ENCODE assay signal across 8 cellular contexts in genomic region chr4:80017125-80017854, GRCh38. TPM values are rescaled to one million over a fixed set of nuclear protein-coding genes. Genes with fewer than 3 reads are reported as not detected.
DNase-seq lines count a peak whose midpoint lies in the region; ATAC-seq, FAIRE-seq and TF ChIP-seq lines count a peak whose summit lies in the region.

No MANE protein-coding gene starts in this region.

- no peaks in the 10 kb centered on the region for H3K9me3 Mint-ChIP-seq in activated T-cell treated with anti-CD3 and anti-CD28 coated beads, Interleukin-2, amount 50 U/mL, for 72 hours
- H3K9me3 Mint-ChIP-seq in endodermal cell = no peaks in the 10 kb centered on the region

- H3K4me1 Mint-ChIP-seq in activated T-cell treated with anti-CD3 and anti-CD28 coated beads, Interleukin-2, amount 50 U/mL, for 72 hours (ENCODE audit: low read depth) = no peaks in the 10 kb centered on the region
- H3K4me1 Mint-ChIP-seq in endodermal cell = no peaks in the 10 kb centered on the region

- FAIRE-seq in urothelium cell line (lab: Jason Lieb, UNC) = no peak

- H3K9me3 ChIP-seq in endodermal cell (ENCODE audit: control insufficient read depth, low read length) (no peaks in the 10 kb centered on the region), right lobe of liver (no peaks in the 10 kb centered on the region)

- no peaks in the 10 kb centered on the region for H3K4me1 ChIP-seq in endodermal cell (ENCODE audit: control insufficient read depth, insufficient read depth, low read length)
- H3K4me1 ChIP-seq in right lobe of liver = no peaks in the 10 kb centered on the region

- H3K36me3 ChIP-seq in endodermal cell (ENCODE audit: control insufficient read depth, insufficient read depth, low read length) (no peaks in the 10 kb centered on the region), right lobe of liver (peaks cover 0 to 51% (median 9%) of the 10 kb centered on the region in 4 donors)

- H3K27me3 Mint-ChIP-seq in activated T-cell treated with anti-CD3 and anti-CD28 coated beads, Interleukin-2, amount 50 U/mL, for 72 hours (ENCODE audit: low read depth) = no peaks in the 10 kb centered on the region
- no peaks in the 10 kb centered on the region for H3K27me3 Mint-ChIP-seq in endodermal cell (ENCODE audit: insufficient read depth)

- DNase-seq in activated T-cell treated with anti-CD3 and anti-CD28 coated beads, Interleukin-2, amount 50 U/mL, for 72 hours = no peak
- DNase-seq in activated T-cell treated with anti-CD3 and anti-CD28 coated beads for 4 hours (no peak), LHCN-M2 (ENCODE audit: low read depth) (peak; percentile 84), urothelium cell line (ENCODE audit: low spot score) (peak; percentile 51), endodermal cell (no peak), right lobe of liver (no peak)
- peak; percentile 29 for DNase-seq in central memory CD4-positive, alpha-beta T cell

- TF ChIP-seq CTCF in endodermal cell (conservative IDR thresholded peaks at IDR 0.05) (no peak), right lobe of liver (IDR thresholded peaks at IDR 0.05) (no peak)

- H3K4me3 ChIP-seq in endodermal cell (ENCODE audit: low read length) (no peak overlapping the region), right lobe of liver (no peak overlapping the region)

- H3K4me3 Mint-ChIP-seq in activated T-cell treated with anti-CD3 and anti-CD28 coated beads, Interleukin-2, amount 50 U/mL, for 72 hours = no peak overlapping the region
- no peak overlapping the region for H3K4me3 Mint-ChIP-seq in endodermal cell

- H3K27me3 ChIP-seq in endodermal cell (ENCODE audit: control insufficient read depth, insufficient read depth, low read length, poor library complexity, severe bottlenecking) (peaks cover 7% of the 10 kb centered on the region), right lobe of liver (no peaks in the 10 kb centered on the region)

- H3K27ac ChIP-seq in endodermal cell (ENCODE audit: low read depth, low read length) (no peak overlapping the region), right lobe of liver (no peak overlapping the region)

- H3K27ac Mint-ChIP-seq in activated T-cell treated with anti-CD3 and anti-CD28 coated beads, Interleukin-2, amount 50 U/mL, for 72 hours = no peak overlapping the region
- H3K27ac Mint-ChIP-seq in endodermal cell = no peak overlapping the region

- TF ChIP-seq POLR2A in right lobe of liver (IDR thresholded peaks at IDR 0.05) = no peak

- intact Hi-C loops in right lobe of liver (cut with DNase I) = no loop called here

- no peak overlapping the region for H3K9ac ChIP-seq in endodermal cell (ENCODE audit: extremely low read depth, low read length, poor library complexity, severe bottlenecking)

- no peaks in the 10 kb centered on the region for H3K36me3 Mint-ChIP-seq in activated T-cell treated with anti-CD3 and anti-CD28 coated beads, Interleukin-2, amount 50 U/mL, for 72 hours (ENCODE audit: insufficient read depth in 2 of 2)
- H3K36me3 Mint-ChIP-seq in endodermal cell (ENCODE audit: low read depth) = no peaks in the 10 kb centered on the region

- 88 to 96% methylated on average over 1 to 2 of the region's 2 CpGs for WGBS in endodermal cell (ENCODE audit: insufficient coverage in 1 of 2, insufficient read length in 1 of 2), 2 experiments
- 56% methylated on average over 2 of the region's 2 CpGs for WGBS in right lobe of liver (ENCODE audit: insufficient coverage, low coverage, low lambda C conversion rate, missing lambda C conversion rate)

- ATAC-seq in activated T-cell treated with anti-CD3 and anti-CD28 coated beads, Interleukin-2, amount 50 U/mL, for 72 hours (replicated peaks in 1 of 2) = peak; percentile 90 to 96
- ATAC-seq in HG02642 (IDR thresholded peaks at IDR 0.05; ENCODE audit: poor library complexity, unreplicated experiment) (no peak), right lobe of liver (no peak)

RNA-seq across cellular contexts. Expression of gene ANTXR2, which starts 55.7 kb away (rescaled TPM):
- 10 to 100 TPM in 1 of 2 donors, 1 to 10 TPM in 1; 6.7 to 12.4 TPM for total RNA-seq in activated T-cell treated with anti-CD3 and anti-CD28 coated beads, Interleukin-2, amount 50 U/mL, for 72 hours
- total RNA-seq in LHCN-M2 (2014; rRNA removed) (204 and 216 TPM in 2 replicates), endodermal cell (10 to 100 TPM; 13.6 to 16.4 TPM), right lobe of liver (10 to 100 TPM; 24.5 to 86.0 (median 33.7) TPM)
- polyA plus RNA-seq in LHCN-M2 (2012) = 71.8 TPM
- 38.2 TPM for polyA plus RNA-seq in endodermal cell (2013, experiment 1 of 2)
- 31.8 TPM for polyA plus RNA-seq in endodermal cell (2013, experiment 2 of 2)

Comparison
In these comparisons a context has a peak if more than half of its experiments do, and no peak if none do; other contexts are left out.
1. ATAC-seq: peak in activated T-cell treated with anti-CD3 and anti-CD28 coated beads, Interleukin-2, amount 50 U/mL, for 72 hours (2 of 2); none in HG02642 (single experiment) and right lobe of liver (0 of 4).
2. DNase-seq: peak in LHCN-M2 (single experiment), central memory CD4-positive, alpha-beta T cell (single experiment) and urothelium cell line (single experiment); none in activated T-cell treated with anti-CD3 and anti-CD28 coated beads, Interleukin-2, amount 50 U/mL, for 72 hours (0 of 2), activated T-cell treated with anti-CD3 and anti-CD28 coated beads for 4 hours (single experiment), endodermal cell (single experiment) and right lobe of liver (0 of 3).